Comparison of ENCODE assay signal across 1 cellular context in genomic region chr3:192896208-192896607, GRCh38.
TF ChIP-seq lines count a peak whose summit lies in the region.

No MANE protein-coding gene starts in this region.

TF ChIP-seq in HepG2, 621 proteins besides CTCF, POLR2A, EP300 and RAD21:
- TF ChIP-seq CEBPG (CRISPR knock-in tag; IDR thresholded peaks at IDR 0.05) = no peak
- TF ChIP-seq TFDP2 (CRISPR knock-in tag; IDR thresholded peaks at IDR 0.05) = no peak
- no peak for TF ChIP-seq ZNF20 (CRISPR knock-in tag; IDR thresholded peaks at IDR 0.05)
- no peak for TF ChIP-seq ZNF34 (CRISPR knock-in tag; IDR thresholded peaks at IDR 0.05; ENCODE audit: borderline replicate concordance)
- TF ChIP-seq ZNF646 (CRISPR knock-in tag; IDR thresholded peaks at IDR 0.05) = peak; percentile 50; the same call in 1 of the 2 replicates
- TF ChIP-seq ZNF12 (CRISPR knock-in tag; IDR thresholded peaks at IDR 0.05) = peak; percentile 94
- 0 out of 2 replicates have a peak, but pooled peaks have one; percentile 54 for TF ChIP-seq HNF4A (CRISPR knock-in tag; IDR thresholded peaks at IDR 0.05)
- TF ChIP-seq ARNT (IDR thresholded peaks at IDR 0.05) = no peak
- peak; percentile 53; the same call in 1 of the 2 replicates for TF ChIP-seq HMG20A (CRISPR knock-in tag; IDR thresholded peaks at IDR 0.05; ENCODE audit: borderline replicate concordance)
- TF ChIP-seq GATAD1 (CRISPR knock-in tag; IDR thresholded peaks at IDR 0.05) = no peak
- no peak for TF ChIP-seq SOX13 (IDR thresholded peaks at IDR 0.05)
- peak in 1 of 2 experiments; percentile 60; a peak in 2 of 4 replicates for TF ChIP-seq SOX13 (CRISPR knock-in tag; conservative IDR thresholded peaks at IDR 0.05 in 1 of 2, IDR thresholded peaks at IDR 0.05 in 1 of 2)
- TF ChIP-seq HNF4G (IDR thresholded peaks at IDR 0.05; ENCODE audit: borderline replicate concordance, low read depth, low read length) = peak; percentile 59
- no peak for TF ChIP-seq HNF4G (CRISPR knock-in tag; IDR thresholded peaks at IDR 0.05; ENCODE audit: borderline replicate concordance, low read depth)
- no peak for TF ChIP-seq SOX6 (IDR thresholded peaks at IDR 0.05)
- TF ChIP-seq SOX6 (CRISPR knock-in tag; IDR thresholded peaks at IDR 0.05) = peak; percentile 32; the same call in 1 of the 2 replicates
- peak; percentile 10 for TF ChIP-seq ASH2L (IDR thresholded peaks at IDR 0.05; ENCODE audit: insufficient read length, low read depth, low read length)
- TF ChIP-seq GATAD2A (CRISPR knock-in tag; IDR thresholded peaks at IDR 0.05) = 0 out of 2 replicates have a peak, but pooled peaks have one; percentile 18
